Comparison of ENCODE assay signal across 1 cellular context in genomic region chr2:168234407-168235085, GRCh38.
TF ChIP-seq lines count a peak whose summit lies in the region.

No MANE protein-coding gene starts in this region.

TF ChIP-seq in SK-N-SH treated with all-trans-retinoic acid at 6 μM for 48 hours, 23 proteins besides CTCF, POLR2A, EP300 and RAD21 (continued from another document):
- TF ChIP-seq, protein P1, sequence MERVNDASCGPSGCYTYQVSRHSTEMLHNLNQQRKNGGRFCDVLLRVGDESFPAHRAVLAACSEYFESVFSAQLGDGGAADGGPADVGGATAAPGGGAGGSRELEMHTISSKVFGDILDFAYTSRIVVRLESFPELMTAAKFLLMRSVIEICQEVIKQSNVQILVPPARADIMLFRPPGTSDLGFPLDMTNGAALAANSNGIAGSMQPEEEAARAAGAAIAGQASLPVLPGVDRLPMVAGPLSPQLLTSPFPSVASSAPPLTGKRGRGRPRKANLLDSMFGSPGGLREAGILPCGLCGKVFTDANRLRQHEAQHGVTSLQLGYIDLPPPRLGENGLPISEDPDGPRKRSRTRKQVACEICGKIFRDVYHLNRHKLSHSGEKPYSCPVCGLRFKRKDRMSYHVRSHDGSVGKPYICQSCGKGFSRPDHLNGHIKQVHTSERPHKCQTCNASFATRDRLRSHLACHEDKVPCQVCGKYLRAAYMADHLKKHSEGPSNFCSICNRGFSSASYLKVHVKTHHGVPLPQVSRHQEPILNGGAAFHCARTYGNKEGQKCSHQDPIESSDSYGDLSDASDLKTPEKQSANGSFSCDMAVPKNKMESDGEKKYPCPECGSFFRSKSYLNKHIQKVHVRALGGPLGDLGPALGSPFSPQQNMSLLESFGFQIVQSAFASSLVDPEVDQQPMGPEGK (CRISPR knock-in tag; IDR thresholded peaks at IDR 0.05; ENCODE audit: borderline replicate concordance): no peak
- TF ChIP-seq CREB5 (CRISPR knock-in tag; IDR thresholded peaks at IDR 0.05; ENCODE audit: low read depth) (no peak), ZFP3 (CRISPR knock-in tag; IDR thresholded peaks at IDR 0.05) (no peak)
